ENCODE assay signal across 15 cellular contexts in genomic region chr7:47663841-47664240, GRCh38.
DNase-seq lines count a peak whose midpoint lies in the region; ATAC-seq and TF ChIP-seq lines count a peak whose summit lies in the region.
"Had no signal": no experiment of that assay in that cellular context is flagged by ENCODE, and none has a peak within 500 bp of the region (broad histone marks: within the 10 kb centered on the region; RNA-seq: fewer than 3 reads in every experiment).

No MANE protein-coding gene starts in this region.

- no peaks in the 10 kb centered on the region for H3K79me2 ChIP-seq in hepatocyte

- H4K20me1 ChIP-seq in hepatocyte (ENCODE audit: insufficient read depth, poor library complexity, severe bottlenecking) = no peaks in the 10 kb centered on the region
- H4K20me1 ChIP-seq: BLaER1 had no signal

- intact Hi-C loops in psoas muscle (cut with DNase I) = no loop called here

- no peaks in the 10 kb centered on the region for H3K9me2 ChIP-seq in hepatocyte (replicated peaks; ENCODE audit: insufficient read depth)

- H3K4me2 ChIP-seq in hepatocyte = no peak overlapping the region
- H3K4me2 ChIP-seq: BLaER1 had no signal

- H3K4me3 ChIP-seq in adipocyte (ENCODE audit: low read length) (no peak overlapping the region), hepatocyte (no peak overlapping the region), psoas muscle (no peak overlapping the region)
- H3K4me3 ChIP-seq: BLaER1, HAP-1 had no signal

- H3K9ac ChIP-seq in adipocyte (ENCODE audit: low read length) = no peak overlapping the region
- H3K9ac ChIP-seq: BLaER1 had no signal

- DNase-seq in DMS 273 (lab: John Stamatoyannopoulos, UW; ENCODE audit: unreplicated experiment) (peak; percentile 33), DMS 273 treated with DMSO at 0.1 percent for 48 hours (lab: John Stamatoyannopoulos, UW) (no peak), adipocyte (ENCODE audit: low read depth) (peak; percentile 24), hepatocyte (ENCODE audit: low spot score) (no peak), GM19240 (ENCODE audit: insufficient read length, low spot score) (no peak), psoas muscle (no peak)
- DNase-seq: AML-193; CD8-positive, alpha-beta memory T cell; DMS79 had no signal

- H3K36me3 ChIP-seq in adipocyte (ENCODE audit: control insufficient read depth, insufficient read depth, low read length, severe bottlenecking) (no peaks in the 10 kb centered on the region), hepatocyte (replicated peaks; ENCODE audit: insufficient read depth, low read depth) (no peaks in the 10 kb centered on the region), psoas muscle (ENCODE audit: insufficient read depth in 1 of 2, low read depth in 1 of 2) (no peaks in the 10 kb centered on the region)
- H3K36me3 ChIP-seq: BLaER1, HAP-1 had no signal

- H2AFZ ChIP-seq in hepatocyte = no peak overlapping the region

- H3K4me1 ChIP-seq in adipocyte (ENCODE audit: control insufficient read depth, insufficient read depth, low read length) = no peaks in the 10 kb centered on the region
- peaks cover 5% of the 10 kb centered on the region for H3K4me1 ChIP-seq in hepatocyte (ENCODE audit: insufficient read depth)
- H3K4me1 ChIP-seq in psoas muscle = peaks cover 15% of the 10 kb centered on the region
- H3K4me1 ChIP-seq: HAP-1 had no signal

- TF ChIP-seq CTCF in hepatocyte (IDR thresholded peaks at IDR 0.05; ENCODE audit: poor library complexity) (no peak), psoas muscle (IDR thresholded peaks at IDR 0.05) (no peak)

- ATAC-seq in activated CD4-positive, CD25-positive, alpha-beta regulatory T cell treated with anti-CD3 and anti-CD28 coated beads, Interleukin-2, amount 50 U/mL, for 24 hours = no peak
- no peak for ATAC-seq in psoas muscle
- ATAC-seq in HG03521 (IDR thresholded peaks at IDR 0.05; ENCODE audit: unreplicated experiment) = no peak
- ATAC-seq: HepG2 had no signal

- H3K9me3 ChIP-seq in adipocyte (ENCODE audit: control insufficient read depth, low read length) (no peaks in the 10 kb centered on the region), hepatocyte (ENCODE audit: low read depth) (no peaks in the 10 kb centered on the region), psoas muscle (no peaks in the 10 kb centered on the region)
- H3K9me3 ChIP-seq: BLaER1, HAP-1 had no signal

- peak overlapping the region; percentile 58 for H3K27ac ChIP-seq in hepatocyte
- no peak overlapping the region for H3K27ac ChIP-seq in psoas muscle
- H3K27ac ChIP-seq: 22Rv1, BLaER1 had no signal

- H3K27me3 ChIP-seq in adipocyte (replicated peaks; ENCODE audit: control insufficient read depth, insufficient read depth, low read length) = peaks cover 17% of the 10 kb centered on the region
- no peaks in the 10 kb centered on the region for H3K27me3 ChIP-seq in hepatocyte
- H3K27me3 ChIP-seq in psoas muscle (ENCODE audit: insufficient read depth in 3 of 3, low read length in 2 of 3) = no peaks in the 10 kb centered on the region
- H3K27me3 ChIP-seq: BLaER1 had no signal

- 75% methylated on average over 1 of the region's 1 CpG for WGBS in hepatocyte (ENCODE audit: low lambda C conversion rate, missing lambda C conversion rate)
- 56 to 71% (median 65%) methylated on average over 1 of the region's 1 CpG for WGBS in psoas muscle, 3 donors

Comparison
In these comparisons a context has a peak if more than half of its experiments do, and no peak if none do; other contexts are left out.
1. DNase-seq: peak in DMS 273 (single experiment) and adipocyte (single experiment); none in DMS 273 treated with DMSO at 0.1 percent for 48 hours (single experiment), hepatocyte (single experiment), GM19240 (single experiment) and psoas muscle (0 of 2).